In the genomic region with DNA sequence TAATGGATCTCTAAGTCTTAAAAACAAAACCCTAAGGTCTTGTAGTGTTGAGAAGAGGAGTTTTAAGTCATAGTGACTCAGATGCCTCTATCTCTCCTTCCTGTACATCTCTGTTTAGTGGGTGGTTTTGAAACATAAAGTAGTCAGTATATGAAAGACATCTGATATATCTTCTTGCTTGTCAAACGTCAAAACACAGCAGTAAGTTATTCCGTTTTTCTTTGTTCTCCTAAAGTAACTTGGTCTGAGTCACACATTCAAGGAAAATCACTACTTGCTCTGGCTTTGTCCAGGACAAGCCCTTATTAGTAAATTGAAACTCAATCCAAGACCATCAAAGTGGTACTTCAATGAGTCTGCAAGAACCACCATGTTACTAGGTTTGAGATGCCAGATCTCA, we compare ENCODE assay signal across 13 cellular contexts.
"Had no signal": no experiment of that assay in that cellular context is flagged by ENCODE, and none has a peak within 500 bp of the region (broad histone marks: within the 10 kb centered on the region; RNA-seq: fewer than 3 reads in every experiment).

No MANE protein-coding gene starts in this region.

- H3K4me1 ChIP-seq: parathyroid adenoma, tibial nerve had no signal

- H3K27me3 Mint-ChIP-seq: activated CD4-positive, alpha-beta T cell treated with anti-CD3 and anti-CD28 coated beads, Interleukin-2, amount 10 ng/mL, durations not matched to agents 7 days and 5 days; dendritic cell treated with granulocyte-macrophage colony-stimulating factor and Interleukin-4, amounts not matched to agents 40 ng/mL and 50 ng/mL, for 4 days had no signal

- H3K4me3 Mint-ChIP-seq: activated CD4-positive, alpha-beta T cell treated with anti-CD3 and anti-CD28 coated beads, Interleukin-2, amount 10 ng/mL, durations not matched to agents 7 days and 5 days; dendritic cell treated with granulocyte-macrophage colony-stimulating factor and Interleukin-4, amounts not matched to agents 40 ng/mL and 50 ng/mL, for 4 days; effector memory CD8-positive, alpha-beta T cell had no signal

- H3K9ac ChIP-seq: parathyroid adenoma had no signal

- H3K4me3 ChIP-seq: tibial nerve had no signal

- ATAC-seq: effector memory CD8-positive, alpha-beta T cell had no signal

- H3K27ac Mint-ChIP-seq: activated CD4-positive, alpha-beta T cell treated with anti-CD3 and anti-CD28 coated beads, Interleukin-2, amount 10 ng/mL, durations not matched to agents 7 days and 5 days; dendritic cell treated with granulocyte-macrophage colony-stimulating factor and Interleukin-4, amounts not matched to agents 40 ng/mL and 50 ng/mL, for 4 days; effector memory CD8-positive, alpha-beta T cell had no signal

- H3K27me3 ChIP-seq: brain microvascular endothelial cell, tibial nerve had no signal

- DNase-seq: activated CD4-positive, alpha-beta T cell treated with anti-CD3 and anti-CD28 coated beads, Interleukin-2, amount 10 ng/mL, durations not matched to agents 7 days and 5 days; activated gamma-delta T cell treated with Interleukin-2 at 50 U/mL for 16 hours; brain microvascular endothelial cell; cerebellar nuclear complex; effector memory CD8-positive, alpha-beta T cell; hippocampal formation; retina; stimulated activated CD4-positive, alpha-beta T cell treated with anti-CD3 and anti-CD28 coated beads, Interleukin-4, amount 100 ng/mL, for 1 hour; stimulated activated CD8-positive, alpha-beta memory T cell treated with anti-CD3 and anti-CD28 coated beads, Interleukin-4, amount 100 ng/mL, for 48 hours had no signal

- H3K9me3 Mint-ChIP-seq: dendritic cell treated with granulocyte-macrophage colony-stimulating factor and Interleukin-4, amounts not matched to agents 40 ng/mL and 50 ng/mL, for 4 days; effector memory CD8-positive, alpha-beta T cell had no signal

- H3K27ac ChIP-seq: brain microvascular endothelial cell, parathyroid adenoma, tibial nerve, VCaP had no signal

- H2AFZ ChIP-seq: parathyroid adenoma had no signal

- H3K36me3 ChIP-seq: brain microvascular endothelial cell, tibial nerve had no signal

- H3K9me3 ChIP-seq: tibial nerve had no signal
